Comparison of ENCODE assay signal across 11 cellular contexts in genomic region chr20:43954704-43955243, GRCh38. TPM values are rescaled to one million over a fixed set of nuclear protein-coding genes. Genes with fewer than 3 reads are reported as not detected.
DNase-seq lines count a peak whose midpoint lies in the region; TF ChIP-seq lines count a peak whose summit lies in the region.
"Had no signal": no experiment of that assay in that cellular context is flagged by ENCODE, and none has a peak within 500 bp of the region (broad histone marks: within the 10 kb centered on the region; RNA-seq: fewer than 3 reads in every experiment).

No MANE protein-coding gene starts in this region.

- peak overlapping the region; percentile 62 for H3K27ac Mint-ChIP-seq in activated naive CD4-positive, alpha-beta T cell treated with anti-CD3 and anti-CD28 coated beads for 36 hours
- no peak overlapping the region for H3K27ac Mint-ChIP-seq in activated naive CD4-positive, alpha-beta T cell treated with anti-CD3 and anti-CD28 coated beads, Interleukin-2, amount 10 ng/mL, durations not matched to agents 7 days and 5 days

- DNase-seq in activated naive CD4-positive, alpha-beta T cell treated with anti-CD3 and anti-CD28 coated beads for 36 hours: no peak
- no peak for DNase-seq in activated naive CD4-positive, alpha-beta T cell treated with anti-CD3 and anti-CD28 coated beads, Interleukin-2, amount 10 ng/mL, durations not matched to agents 7 days and 5 days
- DNase-seq in SJCRH30 (no peak), esophagus squamous epithelium (lab: John Stamatoyannopoulos, UW) (no peak), T1000 (lab: John Stamatoyannopoulos, UW) (no peak)
- no peak for DNase-seq in NK-92 treated with Interleukin-12 subunit alpha and Interleukin-12 subunit beta, amount 100 ng/mL, for 24 hours (lab: John Stamatoyannopoulos, UW)
- DNase-seq in effector memory CD4-positive, alpha-beta T cell: no peak
- DNase-seq: kidney, NCI-H524 treated with DMSO at 0.1 percent for 48 hours, occipital lobe had no signal

- peaks cover 9% of the 10 kb centered on the region for H3K27me3 Mint-ChIP-seq in activated naive CD4-positive, alpha-beta T cell treated with anti-CD3 and anti-CD28 coated beads for 36 hours (ENCODE audit: low read depth)
- H3K27me3 Mint-ChIP-seq in activated naive CD4-positive, alpha-beta T cell treated with anti-CD3 and anti-CD28 coated beads, Interleukin-2, amount 10 ng/mL, durations not matched to agents 7 days and 5 days: peaks cover 52% of the 10 kb centered on the region

- WGBS in esophagus squamous epithelium, 2 donors: 40 to 41% methylated on average over 9 of the region's 9 CpGs
- WGBS in thymus: 71% methylated on average over 9 of the region's 9 CpGs

- intact Hi-C loops in activated naive CD4-positive, alpha-beta T cell treated with anti-CD3 and anti-CD28 coated beads for 36 hours (cut with micrococcal nuclease): loop anchor here (1.0 to 5.0 kb wide), 8 partner anchors 12 to 497 kb away; partner anchors contain the start of genes SRSF6 and TOX2
- intact Hi-C loops in esophagus squamous epithelium (cut with DNase I): no loop called here

- CTCF ChIA-PET in activated naive CD4-positive, alpha-beta T cell treated with anti-CD3 and anti-CD28 coated beads for 36 hours (lab: Charles Lee): interaction anchor here (1.0 to 1.7 kb wide), 3 partner anchors 12 to 204 kb away, joined by 3 to 8 read pairs (median 7); no protein-coding TSS in a partner anchor
- CTCF ChIA-PET in activated naive CD4-positive, alpha-beta T cell treated with anti-CD3 and anti-CD28 coated beads, Interleukin-2, amount 10 ng/mL, durations not matched to agents 7 days and 5 days (lab: Charles Lee): interaction anchor here (0.8 to 2.0 kb wide), 4 partner anchors 15 to 204 kb away, joined by 4 to 5 read pairs (median 4); no protein-coding TSS in a partner anchor

- TF ChIP-seq CTCF in esophagus squamous epithelium (IDR thresholded peaks at IDR 0.05): no peak

- H3K4me1 Mint-ChIP-seq in activated naive CD4-positive, alpha-beta T cell treated with anti-CD3 and anti-CD28 coated beads for 36 hours (ENCODE audit: low read depth): peaks cover 72% of the 10 kb centered on the region
- H3K4me1 Mint-ChIP-seq in activated naive CD4-positive, alpha-beta T cell treated with anti-CD3 and anti-CD28 coated beads, Interleukin-2, amount 10 ng/mL, durations not matched to agents 7 days and 5 days: peaks cover 81% of the 10 kb centered on the region

- no peak for TF ChIP-seq POLR2A in esophagus squamous epithelium (IDR thresholded peaks at IDR 0.05)

- peaks cover 7% of the 10 kb centered on the region for H3K36me3 Mint-ChIP-seq in activated naive CD4-positive, alpha-beta T cell treated with anti-CD3 and anti-CD28 coated beads for 36 hours (ENCODE audit: low read depth)
- peaks cover 12% of the 10 kb centered on the region for H3K36me3 Mint-ChIP-seq in activated naive CD4-positive, alpha-beta T cell treated with anti-CD3 and anti-CD28 coated beads, Interleukin-2, amount 10 ng/mL, durations not matched to agents 7 days and 5 days

- H3K36me3 ChIP-seq in SJCRH30 (no peaks in the 10 kb centered on the region), esophagus squamous epithelium (no peaks in the 10 kb centered on the region), thymus (ENCODE audit: control insufficient read depth, insufficient read depth) (no peaks in the 10 kb centered on the region)
- H3K36me3 ChIP-seq in effector memory CD4-positive, alpha-beta T cell (ENCODE audit: control insufficient read depth, insufficient read depth, low read length): no peaks in the 10 kb centered on the region

- no peaks in the 10 kb centered on the region for H3K9me3 ChIP-seq in SJCRH30 (replicated peaks)
- H3K9me3 ChIP-seq in esophagus squamous epithelium: no peaks in the 10 kb centered on the region
- H3K9me3 ChIP-seq in thymus (ENCODE audit: control insufficient read depth): no peaks in the 10 kb centered on the region
- H3K9me3 ChIP-seq in effector memory CD4-positive, alpha-beta T cell (ENCODE audit: control insufficient read depth, low read length): no peaks in the 10 kb centered on the region

- H3K27me3 ChIP-seq in SJCRH30 (no peaks in the 10 kb centered on the region), esophagus squamous epithelium (peaks cover 0 to 13% (median 0%) of the 10 kb centered on the region in 4 donors), thymus (ENCODE audit: control insufficient read depth, insufficient read depth) (no peaks in the 10 kb centered on the region)
- peaks cover 3% of the 10 kb centered on the region for H3K27me3 ChIP-seq in effector memory CD4-positive, alpha-beta T cell (replicated peaks; ENCODE audit: control insufficient read depth, insufficient read depth, low read length, poor library complexity, severe bottlenecking)

- H3K9me3 Mint-ChIP-seq in activated naive CD4-positive, alpha-beta T cell treated with anti-CD3 and anti-CD28 coated beads for 36 hours: peaks cover 11% of the 10 kb centered on the region
- peaks cover 16% of the 10 kb centered on the region for H3K9me3 Mint-ChIP-seq in activated naive CD4-positive, alpha-beta T cell treated with anti-CD3 and anti-CD28 coated beads, Interleukin-2, amount 10 ng/mL, durations not matched to agents 7 days and 5 days

- H3K4me1 ChIP-seq in SJCRH30 (peaks cover 24% of the 10 kb centered on the region), esophagus squamous epithelium (peaks cover 39 to 84% (median 48%) of the 10 kb centered on the region in 3 donors), thymus (ENCODE audit: control insufficient read depth, insufficient read depth, low read length) (peaks cover 68% of the 10 kb centered on the region)
- peaks cover 67% of the 10 kb centered on the region for H3K4me1 ChIP-seq in effector memory CD4-positive, alpha-beta T cell (ENCODE audit: control insufficient read depth, insufficient read depth, low read length, poor library complexity, severe bottlenecking)

- peak overlapping the region; percentile 34 for H3K27ac ChIP-seq in SJCRH30
- H3K27ac ChIP-seq in esophagus squamous epithelium: peak overlapping the region in 3 of 4 donors; percentile 59 to 76 (median 74)
- H3K27ac ChIP-seq in thymus (ENCODE audit: low read depth): peak overlapping the region; percentile 84
- no peak overlapping the region for H3K27ac ChIP-seq in effector memory CD4-positive, alpha-beta T cell (ENCODE audit: insufficient read depth, low read length, poor library complexity, severe bottlenecking)

- no peak overlapping the region for H3K4me3 ChIP-seq in SJCRH30
- no peak overlapping the region for H3K4me3 ChIP-seq in esophagus squamous epithelium
- H3K4me3 ChIP-seq in thymus (ENCODE audit: low read length): peak overlapping the region; percentile 24
- no peak overlapping the region for H3K4me3 ChIP-seq in effector memory CD4-positive, alpha-beta T cell (ENCODE audit: insufficient read depth, low read depth, low read length, poor library complexity, severe bottlenecking)

- H3K4me3 Mint-ChIP-seq in activated naive CD4-positive, alpha-beta T cell treated with anti-CD3 and anti-CD28 coated beads for 36 hours: no peak overlapping the region
- H3K4me3 Mint-ChIP-seq in activated naive CD4-positive, alpha-beta T cell treated with anti-CD3 and anti-CD28 coated beads, Interleukin-2, amount 10 ng/mL, durations not matched to agents 7 days and 5 days: no peak overlapping the region

RNA-seq across cellular contexts. Expression of gene TOX2, which starts 40.1 kb away (rescaled TPM):
- total RNA-seq in activated naive CD4-positive, alpha-beta T cell treated with anti-CD3 and anti-CD28 coated beads for 36 hours: 1 to 10 TPM; 1.2 to 1.6 TPM
- total RNA-seq in SJCRH30 (2014; rRNA removed; shearing (Covaris generic)): 7.9 and 10.1 TPM in 2 replicates
- total RNA-seq in esophagus squamous epithelium: 10 to 100 TPM in 1 of 4 donors, 1 to 10 TPM in 2, under 1 TPM in 1; 0.99 to 22.9 (median 3.1) TPM
- polyA plus RNA-seq in thymus: 75.8 TPM
